Comparison of ENCODE assay signal across 16 cellular contexts in the genomic region with DNA sequence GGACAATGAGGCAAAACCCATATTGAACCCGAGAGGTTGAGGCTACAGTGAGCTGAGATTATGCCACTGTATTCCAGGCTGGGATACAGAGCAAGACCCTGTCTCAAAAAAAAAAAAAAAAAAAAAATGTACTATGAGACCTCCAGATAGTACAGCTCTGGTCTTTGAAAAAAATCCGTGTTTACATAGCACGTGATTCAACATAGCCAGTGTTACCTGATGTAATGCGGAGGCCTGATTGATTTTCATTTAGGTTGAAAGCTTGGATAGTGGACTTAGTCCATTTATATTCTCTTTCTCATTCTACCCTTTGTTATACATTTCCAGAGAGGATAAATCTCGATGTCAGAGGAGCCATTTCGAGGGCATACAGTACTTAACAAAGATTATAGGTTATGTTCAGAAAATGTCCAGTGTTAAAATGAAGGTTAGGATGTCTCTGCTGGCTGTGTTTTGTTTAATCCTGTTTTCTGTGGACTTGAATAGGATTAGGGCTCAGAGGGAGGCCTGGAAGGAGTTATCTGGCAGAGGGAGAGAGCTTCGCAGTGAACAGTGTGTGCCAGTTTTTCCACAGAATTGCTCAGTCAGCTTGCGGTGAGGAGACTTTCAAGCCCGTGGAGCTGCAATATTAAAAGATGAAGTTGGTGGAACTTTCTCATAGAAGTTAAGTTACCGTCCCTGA. TPM values are rescaled to one million over a fixed set of nuclear protein-coding genes. Genes with fewer than 3 reads are reported as not detected.
A peak's percentile ranks its signal among the peaks of the same experiment; 100 is the strongest.
DNase-seq lines count a peak whose midpoint lies in the region; ATAC-seq and TF ChIP-seq lines count a peak whose summit lies in the region.
"Had no signal": no experiment of that assay in that cellular context is flagged by ENCODE, and none has a peak within 500 bp of the region (broad histone marks: within the 10 kb centered on the region; RNA-seq: fewer than 3 reads in every experiment).

No MANE protein-coding gene starts in this region.

- H3K79me2 ChIP-seq in hepatocyte, result no peaks in the 10 kb centered on the region

- H3K36me3 ChIP-seq in hepatocyte (replicated peaks; ENCODE audit: insufficient read depth, low read depth), result no peaks in the 10 kb centered on the region
- H3K36me3 ChIP-seq: tibial artery had no signal

- H3K9me3 Mint-ChIP-seq in brain (no peaks in the 10 kb centered on the region), osteocyte (ENCODE audit: unreplicated experiment) (no peaks in the 10 kb centered on the region), natural killer cell (no peaks in the 10 kb centered on the region)
- H3K9me3 Mint-ChIP-seq: activated T-cell treated with anti-CD3 and anti-CD28 coated beads, Interleukin-2, amount 50 U/mL, for 4 hours; CD4-positive, CD25-positive, alpha-beta regulatory T cell had no signal

- H3K36me3 Mint-ChIP-seq in brain (no peaks in the 10 kb centered on the region), osteocyte (ENCODE audit: unreplicated experiment) (no peaks in the 10 kb centered on the region), natural killer cell (no peaks in the 10 kb centered on the region)
- H3K36me3 Mint-ChIP-seq: CD4-positive, CD25-positive, alpha-beta regulatory T cell had no signal

- H3K27me3 Mint-ChIP-seq in brain (peaks cover 8% of the 10 kb centered on the region), osteocyte (ENCODE audit: unreplicated experiment) (peaks cover 5% of the 10 kb centered on the region), natural killer cell (ENCODE audit: low read depth in 2 of 2) (peaks cover 0 to 3% of the 10 kb centered on the region in 2 donors)

- no peak overlapping the region for H3K4me3 ChIP-seq in hepatocyte
- H3K4me3 ChIP-seq: tibial artery had no signal

- no peak for TF ChIP-seq CTCF in brain (conservative IDR thresholded peaks at IDR 0.05)
- no peak for TF ChIP-seq CTCF in hepatocyte (IDR thresholded peaks at IDR 0.05; ENCODE audit: poor library complexity)
- TF ChIP-seq CTCF in osteocyte (IDR thresholded peaks at IDR 0.05), result no peak
- no peak for TF ChIP-seq CTCF in natural killer cell (IDR thresholded peaks at IDR 0.05)

- H3K4me1 Mint-ChIP-seq in brain (peaks cover 22% of the 10 kb centered on the region), osteocyte (ENCODE audit: unreplicated experiment) (no peaks in the 10 kb centered on the region), natural killer cell (no peaks in the 10 kb centered on the region)
- H3K4me1 Mint-ChIP-seq: CD4-positive, CD25-positive, alpha-beta regulatory T cell had no signal

- H3K27me3 ChIP-seq in hepatocyte, result no peaks in the 10 kb centered on the region
- H3K27me3 ChIP-seq: foreskin keratinocyte, tibial artery had no signal

- no peaks in the 10 kb centered on the region for H3K9me2 ChIP-seq in hepatocyte (replicated peaks; ENCODE audit: insufficient read depth)

- H3K4me2 ChIP-seq in hepatocyte, result no peak overlapping the region

- intact Hi-C loops in natural killer cell (cut with micrococcal nuclease), result no loop called here
- intact Hi-C loops in left colon (cut with DNase I, micrococcal nuclease), result no loop called here

- no peak for ATAC-seq in natural killer cell
- no peak for ATAC-seq in left colon
- ATAC-seq: activated T-cell treated with anti-CD3 and anti-CD28 coated beads, Interleukin-2, amount 50 U/mL, for 4 hours; foreskin keratinocyte had no signal

- H3K4me1 ChIP-seq in hepatocyte (ENCODE audit: insufficient read depth), result no peaks in the 10 kb centered on the region
- H3K4me1 ChIP-seq: foreskin keratinocyte, tibial artery had no signal

- DNase-seq in NCI-H2227 (lab: John Stamatoyannopoulos, UW; ENCODE audit: unreplicated experiment) (peak; percentile 83), hepatocyte (ENCODE audit: low spot score) (peak; percentile 47), osteocyte (ENCODE audit: extremely low spot score, unreplicated experiment) (no peak), natural killer cell (no peak), left colon (no peak)
- DNase-seq: activated CD4-positive, alpha-beta T cell treated with anti-CD3 and anti-CD28 coated beads, Interleukin-2, amount 50 U/mL, for 1 hour; activated T-cell treated with anti-CD3 and anti-CD28 coated beads, Interleukin-2, amount 50 U/mL, for 4 hours; CD4-positive, CD25-positive, alpha-beta regulatory T cell; foreskin keratinocyte; Kasumi-1; NCI-H187; NCI-H748 treated with DMSO at 0.1 percent for 48 hours; posterior cingulate gyrus; tibial artery had no signal

- no peaks in the 10 kb centered on the region for H4K20me1 ChIP-seq in hepatocyte (ENCODE audit: insufficient read depth, poor library complexity, severe bottlenecking)

- H3K9me3 ChIP-seq in hepatocyte (ENCODE audit: low read depth), result no peaks in the 10 kb centered on the region
- H3K9me3 ChIP-seq: tibial artery had no signal

- 69% methylated on average over 10 of the region's 10 CpGs for WGBS in hepatocyte (ENCODE audit: low lambda C conversion rate, missing lambda C conversion rate)

- H3K4me3 Mint-ChIP-seq in brain (peak overlapping the region; percentile 12 to 60 (median 53)), osteocyte (ENCODE audit: unreplicated experiment) (no peak overlapping the region), natural killer cell (no peak overlapping the region)
- H3K4me3 Mint-ChIP-seq: activated T-cell treated with anti-CD3 and anti-CD28 coated beads, Interleukin-2, amount 50 U/mL, for 4 hours; CD4-positive, CD25-positive, alpha-beta regulatory T cell had no signal

- H3K27ac ChIP-seq in hepatocyte, result no peak overlapping the region
- H3K27ac ChIP-seq in temporal lobe (ENCODE audit: low read depth, low read length), result peak overlapping the region; percentile 31
- H3K27ac ChIP-seq: foreskin keratinocyte, tibial artery had no signal

- H3K27ac Mint-ChIP-seq in brain, result peak overlapping the region in 3 of 5 experiments; percentile 67 to 85 (median 82)
- no peak overlapping the region for H3K27ac Mint-ChIP-seq in osteocyte (ENCODE audit: unreplicated experiment)
- H3K27ac Mint-ChIP-seq in natural killer cell, result no peak overlapping the region
- H3K27ac Mint-ChIP-seq: CD4-positive, CD25-positive, alpha-beta regulatory T cell had no signal

- H2AFZ ChIP-seq in hepatocyte, result no peak overlapping the region

RNA-seq across cellular contexts. Expression of gene BCLAF1, which starts 33.9 kb away (rescaled TPM):
- polyA plus RNA-seq in brain (ENCODE audit: insufficient read depth, low read depth, low replicate concordance), result 55.0 TPM
- 138 and 154 TPM in 2 replicates for total RNA-seq in hepatocyte
- polyA plus RNA-seq in hepatocyte, result 58.2 and 68.1 TPM in 2 replicates
- 171 TPM for total RNA-seq in temporal lobe
- total RNA-seq in osteocyte, result 153 and 155 TPM in 2 replicates
- total RNA-seq in natural killer cell, result 100 to 1,000 TPM; 391 to 582 (median 465) TPM
- 100 to 1,000 TPM; 106 to 115 TPM for total RNA-seq in left colon

Comparison
In these comparisons a context has a peak if more than half of its experiments do, and no peak if none do; other contexts are left out.
1. DNase-seq: peak in NCI-H2227 (single experiment) and hepatocyte (single experiment); none in osteocyte (single experiment), natural killer cell (single experiment) and left colon (0 of 2).
2. H3K27ac Mint-ChIP-seq: peak in brain (3 of 5); none in osteocyte (single experiment) and natural killer cell (0 of 2).
3. H3K4me3 Mint-ChIP-seq: peak in brain (5 of 5); none in osteocyte (single experiment) and natural killer cell (single experiment).